ENCODE assay signal across 8 cellular contexts in the genomic region with DNA sequence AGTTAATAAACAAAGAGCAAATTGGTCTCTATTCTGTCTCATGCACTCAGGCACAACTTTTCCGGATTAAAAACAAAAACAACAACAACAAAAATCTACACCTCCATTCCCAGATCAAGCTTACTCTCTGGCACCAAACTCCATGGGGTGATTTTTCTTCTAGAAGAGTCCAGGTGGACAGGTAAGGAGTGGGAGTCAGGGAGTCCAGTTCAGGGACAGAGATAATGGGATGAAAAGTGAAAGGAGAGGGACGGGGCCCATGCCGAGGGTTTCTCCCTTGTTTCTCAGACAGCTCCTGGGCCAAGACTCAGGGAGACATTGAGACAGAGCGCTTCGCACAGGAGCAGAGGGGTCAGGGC. TPM values are rescaled to one million over a fixed set of nuclear protein-coding genes. Genes with fewer than 3 reads are reported as not detected.
DNase-seq lines count a peak whose midpoint lies in the region; ATAC-seq and TF ChIP-seq lines count a peak whose summit lies in the region.

No MANE protein-coding gene starts in this region.

- H3K27me3 Mint-ChIP-seq in chondrocyte (ENCODE audit: low read depth), result peaks cover under 1% of the 10 kb centered on the region

- H3K27ac ChIP-seq in A673 (ENCODE audit: low read depth, low read length, poor library complexity, severe bottlenecking), result peak overlapping the region; percentile 80
- no peak overlapping the region for H3K27ac ChIP-seq in HUES6 (ENCODE audit: low read depth, low read length)

- TF ChIP-seq CTCF in A673 (conservative IDR thresholded peaks at IDR 0.05; ENCODE audit: low read depth, low read length) (no peak), chondrocyte (IDR thresholded peaks at IDR 0.05) (no peak)

- peaks cover 8% of the 10 kb centered on the region for H3K36me3 ChIP-seq in A673 (ENCODE audit: insufficient read depth, low read length, poor library complexity, severe bottlenecking)
- peaks cover 20% of the 10 kb centered on the region; the same call in 1 of the 2 replicates for H3K36me3 ChIP-seq in HUES6 (ENCODE audit: control insufficient read depth, insufficient read depth, low read length)
- peaks cover 10% of the 10 kb centered on the region for H3K36me3 ChIP-seq in mucosa of stomach (ENCODE audit: control insufficient read depth, insufficient read depth, low read length)

- H3K4me3 ChIP-seq in A673 (ENCODE audit: low read depth, low read length, poor library complexity, severe bottlenecking), result peak overlapping the region; percentile 80
- peak overlapping the region; percentile 80 for H3K4me3 ChIP-seq in HUES6 (ENCODE audit: low read depth, low read length)
- H3K4me3 ChIP-seq in mucosa of stomach (ENCODE audit: low read length), result peak overlapping the region; percentile 83

- peaks cover 12% of the 10 kb centered on the region for H3K4me1 Mint-ChIP-seq in chondrocyte (ENCODE audit: low read depth)

- H3K27ac Mint-ChIP-seq in chondrocyte (ENCODE audit: unreplicated experiment), result peak overlapping the region; percentile 87

- CTCF ChIA-PET in A673 (lab: Charles Lee), result no interaction called here

- no peaks in the 10 kb centered on the region for H3K9me3 ChIP-seq in A673 (ENCODE audit: low read depth, low read length, poor library complexity, severe bottlenecking)
- H3K9me3 ChIP-seq in HUES6 (ENCODE audit: control insufficient read depth, insufficient read depth, low read depth, low read length), result no peaks in the 10 kb centered on the region
- no peaks in the 10 kb centered on the region for H3K9me3 ChIP-seq in mucosa of stomach (ENCODE audit: control insufficient read depth, low read length)

- ATAC-seq in GM19035 (IDR thresholded peaks at IDR 0.05; ENCODE audit: unreplicated experiment), result no peak

- no TSS peak for BruUV-seq in A673 (replicated peaks; lab: Mats Ljungman, UMichigan)

- H3K9me3 Mint-ChIP-seq in chondrocyte (ENCODE audit: low read depth), result peaks cover 2% of the 10 kb centered on the region

- H3K9ac ChIP-seq in HUES6 (ENCODE audit: low read length) (no peak overlapping the region), mucosa of stomach (ENCODE audit: low read length) (peak overlapping the region; percentile 98)

- H3K27me3 ChIP-seq in A673 (replicated peaks; ENCODE audit: insufficient read depth, low read depth, low read length, poor library complexity) (no peaks in the 10 kb centered on the region), HUES6 (ENCODE audit: control insufficient read depth, insufficient read depth, low read length) (no peaks in the 10 kb centered on the region; the same call in 1 of the 2 replicates), mucosa of stomach (ENCODE audit: control insufficient read depth, insufficient read depth, low read length) (no peaks in the 10 kb centered on the region)

- H3K4me1 ChIP-seq in A673 (ENCODE audit: insufficient read depth, low read length, poor library complexity, severe bottlenecking) (peaks cover 3% of the 10 kb centered on the region), HUES6 (ENCODE audit: control insufficient read depth, insufficient read depth, low read length) (no peaks in the 10 kb centered on the region), mucosa of stomach (ENCODE audit: control insufficient read depth, insufficient read depth, low read length) (peaks cover 6% of the 10 kb centered on the region)

- POLR2A ChIA-PET in A673 (lab: Charles Lee; ENCODE audit: low non-redundant PET), result interaction anchor here (0.8 kb wide), 1 partner anchor 151 kb away, joined by 5 read pairs; no protein-coding TSS in a partner anchor

- intact Hi-C loops in A673 (cut with micrococcal nuclease; ENCODE audit: unreplicated experiment), result no loop called here

- H3K4me3 Mint-ChIP-seq in chondrocyte (ENCODE audit: unreplicated experiment), result peak overlapping the region; percentile 88

- DNase-seq in A673 (ENCODE audit: low spot score) (no peak), chondrocyte (ENCODE audit: low spot score) (no peak), SHP77 treated with DMSO at 0.1 percent for 48 hours (lab: John Stamatoyannopoulos, UW) (no peak)
- no peak for DNase-seq in activated CD4-positive, CD25-positive, alpha-beta regulatory T cell (lab: John Stamatoyannopoulos, UW)
- DNase-seq in stimulated activated CD4-positive, alpha-beta T cell treated with anti-CD3 and anti-CD28 coated beads, Interleukin-4, amount 100 ng/mL, for 4 hours, result no peak

- H3K36me3 Mint-ChIP-seq in chondrocyte (ENCODE audit: low read depth), result peaks cover 6% of the 10 kb centered on the region

RNA-seq across cellular contexts. Expression of a gene that starts 0.4 kb away (rescaled TPM):
- total RNA-seq in A673 (2021) (190 TPM in 2 replicates), chondrocyte (110 to 191 TPM (median 187 TPM) in 3 replicates)
